ENCODE assay signal across 8 cellular contexts in genomic region chr3:79361748-79362378, GRCh38.
DNase-seq lines count a peak whose midpoint lies in the region; ATAC-seq and TF ChIP-seq lines count a peak whose summit lies in the region.

No MANE protein-coding gene starts in this region.

- DNase-seq in natural killer cell, result no peak
- DNase-seq in natural killer cell treated with Interleukin-12 subunit alpha and Interleukin-12 subunit beta and Interleukin-15 and Interleukin-18, amount 100 ng/mL, for 72 hours (ENCODE audit: low spot score), result no peak
- peak; percentile 59 for DNase-seq in NCI-H69 (lab: John Stamatoyannopoulos, UW)
- peak; percentile 10 for DNase-seq in cerebellum (ENCODE audit: low spot score)
- peak; percentile 42 for DNase-seq in midbrain (lab: John Stamatoyannopoulos, UW)
- DNase-seq in lower leg skin (ENCODE audit: low spot score in 2 of 2), result no peak

- no peak overlapping the region for H3K4me3 ChIP-seq in lower leg skin (ENCODE audit: low read depth, poor library complexity, severe bottlenecking)

- 22% methylated on average over 7 of the region's 7 CpGs for WGBS in lower leg skin, 2 donors

- no peak overlapping the region for H3K4me3 Mint-ChIP-seq in natural killer cell
- no peak overlapping the region for H3K4me3 Mint-ChIP-seq in natural killer cell treated with Interleukin-12 subunit alpha and Interleukin-12 subunit beta and Interleukin-15 and Interleukin-18, amount 100 ng/mL, for 72 hours

- no peaks in the 10 kb centered on the region for H3K36me3 Mint-ChIP-seq in natural killer cell
- no peaks in the 10 kb centered on the region for H3K36me3 Mint-ChIP-seq in natural killer cell treated with Interleukin-12 subunit alpha and Interleukin-12 subunit beta and Interleukin-15 and Interleukin-18, amount 100 ng/mL, for 72 hours

- H3K4me1 Mint-ChIP-seq in natural killer cell, result no peaks in the 10 kb centered on the region
- no peaks in the 10 kb centered on the region for H3K4me1 Mint-ChIP-seq in natural killer cell treated with Interleukin-12 subunit alpha and Interleukin-12 subunit beta and Interleukin-15 and Interleukin-18, amount 100 ng/mL, for 72 hours (ENCODE audit: low read depth in 2 of 2)

- TF ChIP-seq POLR2A in lower leg skin (IDR thresholded peaks at IDR 0.05), result no peak

- peak; percentile 7 for TF ChIP-seq CTCF in natural killer cell (IDR thresholded peaks at IDR 0.05)
- TF ChIP-seq CTCF in lower leg skin (IDR thresholded peaks at IDR 0.05), result no peak

- no peak overlapping the region for H3K27ac Mint-ChIP-seq in natural killer cell
- H3K27ac Mint-ChIP-seq in natural killer cell treated with Interleukin-12 subunit alpha and Interleukin-12 subunit beta and Interleukin-15 and Interleukin-18, amount 100 ng/mL, for 72 hours, result no peak overlapping the region

- H3K27me3 Mint-ChIP-seq in natural killer cell (ENCODE audit: low read depth in 2 of 2), result no peaks in the 10 kb centered on the region
- H3K27me3 Mint-ChIP-seq in natural killer cell treated with Interleukin-12 subunit alpha and Interleukin-12 subunit beta and Interleukin-15 and Interleukin-18, amount 100 ng/mL, for 72 hours, result no peaks in the 10 kb centered on the region

- H3K9me3 Mint-ChIP-seq in natural killer cell, result peaks cover 3 to 4% of the 10 kb centered on the region in 2 donors
- H3K9me3 Mint-ChIP-seq in natural killer cell treated with Interleukin-12 subunit alpha and Interleukin-12 subunit beta and Interleukin-15 and Interleukin-18, amount 100 ng/mL, for 72 hours, result peaks cover 3% of the 10 kb centered on the region

- intact Hi-C loops in natural killer cell (cut with micrococcal nuclease), result no loop called here
- intact Hi-C loops in lower leg skin (cut with DNase I; ENCODE audit: low total_unique reads), result no loop called here

- ATAC-seq in natural killer cell, result no peak
- no peak for ATAC-seq in natural killer cell treated with Interleukin-12 subunit alpha and Interleukin-12 subunit beta and Interleukin-15 and Interleukin-18, amount 100 ng/mL, for 72 hours
- ATAC-seq in HG02798 (IDR thresholded peaks at IDR 0.05; ENCODE audit: poor library complexity, unreplicated experiment), result peak; percentile 62
- no peak for ATAC-seq in HG03045 (IDR thresholded peaks at IDR 0.05; ENCODE audit: unreplicated experiment)

Comparison
In these comparisons a context has a peak if more than half of its experiments do, and no peak if none do; other contexts are left out.
1. DNase-seq: peak in NCI-H69 (single experiment), cerebellum (single experiment) and midbrain (single experiment); none in natural killer cell (single experiment), natural killer cell treated with Interleukin-12 subunit alpha and Interleukin-12 subunit beta and Interleukin-15 and Interleukin-18, amount 100 ng/mL, for 72 hours (single experiment) and lower leg skin (0 of 2).